Comparison of ENCODE assay signal across 16 cellular contexts in the genomic region with DNA sequence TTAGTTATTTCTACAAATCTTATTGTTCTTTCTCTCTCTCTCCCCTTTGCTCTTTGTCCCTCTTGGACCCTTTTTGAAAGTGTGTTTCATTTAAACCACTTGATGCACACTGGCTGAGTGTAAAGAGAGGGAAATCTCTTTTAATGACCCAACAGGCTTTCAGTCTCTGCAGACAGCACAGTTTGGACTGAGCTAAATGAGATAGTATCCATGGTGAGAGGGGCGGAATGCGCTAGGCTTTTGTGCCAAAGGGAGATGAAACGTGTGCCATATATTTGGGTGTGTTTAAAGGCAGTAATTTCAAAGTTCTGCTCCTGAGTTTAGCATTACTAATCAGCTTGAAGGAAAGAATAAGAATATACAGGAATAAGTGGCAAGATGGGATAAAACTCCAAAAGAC.
A peak's percentile ranks its signal among the peaks of the same experiment; 100 is the strongest.
DNase-seq lines count a peak whose midpoint lies in the region; ATAC-seq and TF ChIP-seq lines count a peak whose summit lies in the region.
"Had no signal": no experiment of that assay in that cellular context is flagged by ENCODE, and none has a peak within 500 bp of the region (broad histone marks: within the 10 kb centered on the region; RNA-seq: fewer than 3 reads in every experiment).

No MANE protein-coding gene starts in this region.

- H3K36me3 Mint-ChIP-seq in mesothelial cell of epicardium, result no peaks in the 10 kb centered on the region
- H3K36me3 Mint-ChIP-seq: naive thymus-derived CD8-positive, alpha-beta T cell; T-cell had no signal

- no peak for TF ChIP-seq EP300 in upper lobe of left lung (IDR thresholded peaks at IDR 0.05)

- H3K27me3 ChIP-seq in ascending aorta (no peaks in the 10 kb centered on the region), fibroblast of lung (ENCODE audit: control insufficient read depth, insufficient read depth, low read length) (no peaks in the 10 kb centered on the region), mesenchymal stem cell (ENCODE audit: control insufficient read depth in 1 of 2, insufficient read depth in 1 of 2, low read length in 2 of 2) (no peaks in the 10 kb centered on the region), upper lobe of left lung (no peaks in the 10 kb centered on the region)

- peak overlapping the region in 1 of 2 experiments; percentile 41 for H3K4ac ChIP-seq in mesenchymal stem cell (ENCODE audit: low read depth in 1 of 2, low read length in 2 of 2)

- peaks cover 8% of the 10 kb centered on the region for H3K4me1 Mint-ChIP-seq in mesothelial cell of epicardium
- H3K4me1 Mint-ChIP-seq: activated B cell treated with CpG ODN at 0.5 μM for 24 hours; naive thymus-derived CD8-positive, alpha-beta T cell; T-cell had no signal

- H3K4me3 ChIP-seq in ascending aorta, result peak overlapping the region in 1 of 2 donors; percentile 46
- H3K4me3 ChIP-seq in fibroblast of lung (replicated peaks in 1 of 4; ENCODE audit: control extremely low read depth in 1 of 4, insufficient read depth in 1 of 4, low read depth in 3 of 4, low read length in 4 of 4), result no peak overlapping the region
- no peak overlapping the region for H3K4me3 ChIP-seq in mesenchymal stem cell (ENCODE audit: insufficient read depth in 1 of 2, low read depth in 1 of 2, low read length in 2 of 2)
- no peak overlapping the region for H3K4me3 ChIP-seq in upper lobe of left lung

- H4K20me1 ChIP-seq in fibroblast of lung (ENCODE audit: control insufficient read depth, extremely low read depth, insufficient read depth, low read length), result no peaks in the 10 kb centered on the region

- H3K36me3 ChIP-seq in ascending aorta (no peaks in the 10 kb centered on the region), fibroblast of lung (ENCODE audit: control insufficient read depth, insufficient read depth, low read length) (no peaks in the 10 kb centered on the region), mesenchymal stem cell (ENCODE audit: control insufficient read depth in 1 of 2, insufficient read depth in 2 of 2, low read depth in 1 of 2, low read length in 2 of 2) (no peaks in the 10 kb centered on the region), upper lobe of left lung (no peaks in the 10 kb centered on the region)

- no peak for TF ChIP-seq POLR2A in upper lobe of left lung (IDR thresholded peaks at IDR 0.05)

- H4K8ac ChIP-seq in mesenchymal stem cell (ENCODE audit: low read length), result no peak overlapping the region

- no peak overlapping the region for H2BK15ac ChIP-seq in mesenchymal stem cell (ENCODE audit: low read depth, poor library complexity, severe bottlenecking)

- H3K27me3 Mint-ChIP-seq in mesothelial cell of epicardium (ENCODE audit: low read depth), result no peaks in the 10 kb centered on the region

- H2AFZ ChIP-seq in fibroblast of lung (ENCODE audit: low read length) (no peak overlapping the region), mesenchymal stem cell (ENCODE audit: low read depth, low read length) (no peak overlapping the region)

- H3K27ac Mint-ChIP-seq in mesothelial cell of epicardium, result no peak overlapping the region
- H3K27ac Mint-ChIP-seq: activated B cell treated with CpG ODN at 0.5 μM for 24 hours; naive thymus-derived CD8-positive, alpha-beta T cell; T-cell had no signal

- DNase-seq in ascending aorta (ENCODE audit: low spot score in 2 of 2) (no peak), fibroblast of lung (ENCODE audit: low read depth in 2 of 2) (no peak), mesenchymal stem cell (no peak), upper lobe of left lung (no peak), mesothelial cell of epicardium (ENCODE audit: low spot score in 2 of 2, unreplicated experiment in 2 of 2) (no peak), T1000 (lab: John Stamatoyannopoulos, UW) (no peak)
- DNase-seq: activated B cell treated with CpG ODN at 0.5 μM for 24 hours; Caco-2; central memory CD4-positive, alpha-beta T cell; effector CD8-positive, alpha-beta T cell; foreskin fibroblast; naive thymus-derived CD8-positive, alpha-beta T cell; NCI-H1694 treated with DMSO at 0.1 percent for 48 hours; NK-92 treated with Interleukin-12 subunit alpha and Interleukin-12 subunit beta, amount 100 ng/mL, for 24 hours; T-cell had no signal

- TF ChIP-seq CTCF in ascending aorta (IDR thresholded peaks at IDR 0.05) (no peak), fibroblast of lung (conservative IDR thresholded peaks at IDR 0.05 in 1 of 2, IDR thresholded peaks at IDR 0.05 in 1 of 2; ENCODE audit: low read depth in 1 of 2, low read length in 2 of 2) (no peak), upper lobe of left lung (IDR thresholded peaks at IDR 0.05) (no peak), mesothelial cell of epicardium (IDR thresholded peaks at IDR 0.05; ENCODE audit: unreplicated experiment) (no peak)

- peak overlapping the region in 1 of 2 experiments; percentile 8 for H3K18ac ChIP-seq in mesenchymal stem cell (ENCODE audit: low read depth in 1 of 2, low read length in 2 of 2)

- H3K79me1 ChIP-seq in mesenchymal stem cell (replicated peaks; ENCODE audit: low read length, poor library complexity, severe bottlenecking), result no peaks in the 10 kb centered on the region

- H3K9me3 ChIP-seq in ascending aorta, result no peaks in the 10 kb centered on the region
- H3K9me3 ChIP-seq in fibroblast of lung (ENCODE audit: control insufficient read depth, insufficient read depth, low read depth, low read length), result no peaks in the 10 kb centered on the region
- H3K9me3 ChIP-seq in mesenchymal stem cell (ENCODE audit: control insufficient read depth, low read length), result no peaks in the 10 kb centered on the region
- H3K9me3 ChIP-seq in upper lobe of left lung, result no peaks in the 10 kb centered on the region
- H3K9me3 ChIP-seq: Caco-2 had no signal

- H4K91ac ChIP-seq in mesenchymal stem cell (ENCODE audit: low read length), result no peak overlapping the region

- H3K4me1 ChIP-seq in ascending aorta (peaks cover 4 to 27% of the 10 kb centered on the region in 2 donors), fibroblast of lung (ENCODE audit: control insufficient read depth, extremely low read depth, insufficient read depth, low read length) (peaks cover 11% of the 10 kb centered on the region), mesenchymal stem cell (ENCODE audit: control insufficient read depth, insufficient read depth, low read depth, low read length) (no peaks in the 10 kb centered on the region), upper lobe of left lung (peaks cover 0 to 4% (median 1%) of the 10 kb centered on the region in 4 donors)

- H3K9ac ChIP-seq in fibroblast of lung (ENCODE audit: insufficient read depth, low read length), result no peak overlapping the region
- H3K9ac ChIP-seq in mesenchymal stem cell (ENCODE audit: low read length), result peak overlapping the region; percentile 15

- 96% methylated on average over 3 of the region's 3 CpGs for WGBS in mesenchymal stem cell
- 77 to 78% methylated on average over 3 of the region's 3 CpGs for WGBS in upper lobe of left lung, 2 donors

- intact Hi-C loops in ascending aorta (cut with DNase I), result no loop called here

- H2AK5ac ChIP-seq in mesenchymal stem cell (ENCODE audit: low read length, severe bottlenecking), result no peak overlapping the region

- no peaks in the 10 kb centered on the region for H3K79me2 ChIP-seq in fibroblast of lung (ENCODE audit: control insufficient read depth, insufficient read depth, low read length)

- H2BK5ac ChIP-seq in mesenchymal stem cell (ENCODE audit: low read depth, low read length, poor library complexity, severe bottlenecking), result no peak overlapping the region

- no peak overlapping the region for H3K4me3 Mint-ChIP-seq in mesothelial cell of epicardium
- H3K4me3 Mint-ChIP-seq: activated B cell treated with CpG ODN at 0.5 μM for 24 hours; naive thymus-derived CD8-positive, alpha-beta T cell; T-cell had no signal

- ATAC-seq in upper lobe of left lung (ENCODE audit: low FRiP score in 2 of 2) (peak in 1 of 2 donors; percentile 34), GM19023 (IDR thresholded peaks at IDR 0.05; ENCODE audit: unreplicated experiment) (no peak)
- ATAC-seq: naive thymus-derived CD8-positive, alpha-beta T cell; T-cell had no signal

- peaks cover 5% of the 10 kb centered on the region for H3K9me3 Mint-ChIP-seq in mesothelial cell of epicardium
- H3K9me3 Mint-ChIP-seq: activated B cell treated with CpG ODN at 0.5 μM for 24 hours; naive thymus-derived CD8-positive, alpha-beta T cell; T-cell had no signal

- peak overlapping the region; percentile 85 to 88 for H3K27ac ChIP-seq in ascending aorta
- peak overlapping the region; percentile 62 for H3K27ac ChIP-seq in fibroblast of lung (ENCODE audit: insufficient read depth, low read length)
- no peak overlapping the region for H3K27ac ChIP-seq in mesenchymal stem cell (ENCODE audit: low read length, poor library complexity, severe bottlenecking)
- H3K27ac ChIP-seq in upper lobe of left lung, result peak overlapping the region in 3 of 4 donors; percentile 2 to 66 (median 23)

- no peak overlapping the region for H2BK12ac ChIP-seq in mesenchymal stem cell (ENCODE audit: low read length in 2 of 2)

- peak overlapping the region; percentile 44 for H3K4me2 ChIP-seq in fibroblast of lung (ENCODE audit: extremely low read depth, insufficient read depth, low read length)
- no peak overlapping the region for H3K4me2 ChIP-seq in mesenchymal stem cell (ENCODE audit: low read length, poor library complexity, severe bottlenecking)

- no peak overlapping the region for H3K23ac ChIP-seq in mesenchymal stem cell (ENCODE audit: low read length in 2 of 2)

- H2BK120ac ChIP-seq in mesenchymal stem cell (ENCODE audit: low read depth, low read length), result no peak overlapping the region

- no peak overlapping the region for H3K14ac ChIP-seq in mesenchymal stem cell (ENCODE audit: low read length in 2 of 2)
